ENCODE assay signal across 8 cellular contexts in the genomic region with DNA sequence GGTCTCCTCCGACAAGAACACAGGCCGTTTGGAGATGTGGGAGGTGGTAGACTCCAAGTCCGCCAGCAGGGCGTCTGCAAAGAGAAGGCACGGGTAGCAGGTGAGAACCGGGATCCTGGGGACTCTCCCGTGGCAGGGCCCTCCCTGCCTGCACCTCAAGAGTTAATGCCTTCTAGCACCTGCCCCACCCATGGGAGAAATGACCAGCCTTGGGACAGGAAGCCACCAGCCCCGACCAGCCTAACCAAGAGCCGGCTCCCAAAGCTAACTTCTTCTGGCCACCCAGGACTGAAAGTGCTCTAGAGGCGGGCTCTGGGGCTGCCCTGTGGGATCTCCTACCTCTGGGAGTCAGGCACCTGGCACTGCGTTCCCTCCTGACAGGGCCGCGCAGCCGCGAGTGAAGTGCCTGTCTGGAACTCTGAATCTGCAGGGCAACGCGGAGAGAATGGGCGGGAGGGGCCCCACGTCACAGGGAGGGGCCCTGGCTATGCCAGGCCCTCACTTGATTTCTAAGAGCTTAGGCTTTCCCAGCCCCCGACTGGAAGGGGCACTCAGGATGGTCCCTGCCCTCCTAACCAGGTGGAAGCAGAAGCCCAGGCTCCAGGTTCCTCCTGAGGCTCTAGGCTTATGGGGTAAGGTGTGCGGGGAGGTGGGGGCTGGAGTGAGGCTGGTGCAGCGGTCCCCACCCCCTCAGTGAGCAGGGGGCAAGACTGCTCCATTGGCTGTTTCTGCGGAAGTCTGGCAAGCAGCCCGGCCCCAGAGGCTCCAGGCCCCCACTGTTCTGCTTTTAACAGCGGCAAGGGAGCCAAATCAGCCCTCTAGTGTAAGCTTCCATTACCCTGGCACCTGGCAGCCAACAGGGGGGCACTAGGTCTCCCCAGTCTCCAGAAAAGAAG. TPM values are rescaled to one million over a fixed set of nuclear protein-coding genes. Genes with fewer than 3 reads are reported as not detected.
A peak's percentile ranks its signal among the peaks of the same experiment; 100 is the strongest.
DNase-seq lines count a peak whose midpoint lies in the region; ATAC-seq and TF ChIP-seq lines count a peak whose summit lies in the region.

No MANE protein-coding gene starts in this region.

- DNase-seq in CD8-positive, alpha-beta T cell, result peak in 2 of 7 experiments; percentile 11 to 25
- peak; percentile 61 for DNase-seq in NCI-H2081 treated with DMSO at 0.1 percent for 48 hours (lab: John Stamatoyannopoulos, UW)
- no peak for DNase-seq in natural killer cell
- no peak for DNase-seq in stimulated activated CD8-positive, alpha-beta memory T cell treated with anti-CD3 and anti-CD28 coated beads, Interleukin-4, amount 100 ng/mL, for 48 hours
- DNase-seq in activated effector memory CD4-positive, alpha-beta T cell treated with Interleukin-2 at 50 U/mL for 16 hours, result no peak
- no peak for DNase-seq in dedifferentiated amniotic fluid mesenchymal stem cell (ENCODE audit: extremely low spot score)

- TF ChIP-seq CTCF in CD8-positive, alpha-beta T cell (IDR thresholded peaks at IDR 0.05), result no peak
- no peak for TF ChIP-seq CTCF in natural killer cell (IDR thresholded peaks at IDR 0.05)

- peaks cover 60% of the 10 kb centered on the region for H3K36me3 Mint-ChIP-seq in CD8-positive, alpha-beta T cell
- peaks cover 74% of the 10 kb centered on the region for H3K36me3 Mint-ChIP-seq in dendritic cell treated with granulocyte-macrophage colony-stimulating factor and Interleukin-4, amounts not matched to agents 40 ng/mL and 50 ng/mL, for 4 days (ENCODE audit: low read depth)
- H3K36me3 Mint-ChIP-seq in natural killer cell, result no peaks in the 10 kb centered on the region

- H3K4me3 Mint-ChIP-seq in CD8-positive, alpha-beta T cell, result no peak overlapping the region
- peak overlapping the region; percentile 76 for H3K4me3 Mint-ChIP-seq in dendritic cell treated with granulocyte-macrophage colony-stimulating factor and Interleukin-4, amounts not matched to agents 40 ng/mL and 50 ng/mL, for 4 days
- H3K4me3 Mint-ChIP-seq in natural killer cell, result peak overlapping the region; percentile 40

- no peak overlapping the region for H3K4me3 ChIP-seq in CD8-positive, alpha-beta T cell (ENCODE audit: low read depth, low read length)

- H3K27ac Mint-ChIP-seq in CD8-positive, alpha-beta T cell, result no peak overlapping the region
- H3K27ac Mint-ChIP-seq in dendritic cell treated with granulocyte-macrophage colony-stimulating factor and Interleukin-4, amounts not matched to agents 40 ng/mL and 50 ng/mL, for 4 days, result peak overlapping the region; percentile 84
- peak overlapping the region; percentile 76 to 84 for H3K27ac Mint-ChIP-seq in natural killer cell

- H3K27me3 Mint-ChIP-seq in CD8-positive, alpha-beta T cell (ENCODE audit: low read depth), result no peaks in the 10 kb centered on the region
- H3K27me3 Mint-ChIP-seq in dendritic cell treated with granulocyte-macrophage colony-stimulating factor and Interleukin-4, amounts not matched to agents 40 ng/mL and 50 ng/mL, for 4 days, result no peaks in the 10 kb centered on the region
- H3K27me3 Mint-ChIP-seq in natural killer cell (ENCODE audit: low read depth in 2 of 2), result no peaks in the 10 kb centered on the region

- intact Hi-C loops in CD8-positive, alpha-beta T cell (cut with DNase I, micrococcal nuclease), result no loop called here
- intact Hi-C loops in dendritic cell treated with granulocyte-macrophage colony-stimulating factor and Interleukin-4, amounts not matched to agents 40 ng/mL and 50 ng/mL, for 4 days (cut with micrococcal nuclease), result no loop called here
- intact Hi-C loops in natural killer cell (cut with micrococcal nuclease), result no loop called here

- peak; percentile 1 for ATAC-seq in CD8-positive, alpha-beta T cell
- ATAC-seq in natural killer cell (no peak), GM18520 (IDR thresholded peaks at IDR 0.05; ENCODE audit: unreplicated experiment) (no peak)

- POLR2A ChIA-PET in CD8-positive, alpha-beta T cell (lab: Charles Lee), result interaction anchor here (1.3 to 9.7 kb wide), 3 partner anchors 24 to 67 kb away, joined by 5 to 150 read pairs (median 8); partner anchors contain the start of genes PXN, RNU4-2 and RPLP0

- H3K9me3 ChIP-seq in CD8-positive, alpha-beta T cell (ENCODE audit: low read length), result no peaks in the 10 kb centered on the region

- H3K27ac ChIP-seq in CD8-positive, alpha-beta T cell (ENCODE audit: low read depth, low read length), result no peak overlapping the region

- CTCF ChIA-PET in CD8-positive, alpha-beta T cell (lab: Charles Lee), result interaction anchor here (0.5 to 11.1 kb wide), 5 partner anchors 10 to 41 kb away, joined by 3 to 458 read pairs (median 6); partner anchors contain the start of genes PXN and RPLP0

- peaks cover 45% of the 10 kb centered on the region for H3K4me1 ChIP-seq in CD8-positive, alpha-beta T cell (ENCODE audit: insufficient read depth, low read length)

- H3K27me3 ChIP-seq in CD8-positive, alpha-beta T cell (ENCODE audit: insufficient read depth, low read length), result no peaks in the 10 kb centered on the region

- no peaks in the 10 kb centered on the region for H3K9me3 Mint-ChIP-seq in CD8-positive, alpha-beta T cell
- no peaks in the 10 kb centered on the region for H3K9me3 Mint-ChIP-seq in dendritic cell treated with granulocyte-macrophage colony-stimulating factor and Interleukin-4, amounts not matched to agents 40 ng/mL and 50 ng/mL, for 4 days
- no peaks in the 10 kb centered on the region for H3K9me3 Mint-ChIP-seq in natural killer cell

- peaks cover 46% of the 10 kb centered on the region for H3K4me1 Mint-ChIP-seq in CD8-positive, alpha-beta T cell (ENCODE audit: low read depth)
- peaks cover 62% of the 10 kb centered on the region for H3K4me1 Mint-ChIP-seq in dendritic cell treated with granulocyte-macrophage colony-stimulating factor and Interleukin-4, amounts not matched to agents 40 ng/mL and 50 ng/mL, for 4 days (ENCODE audit: low read depth)
- H3K4me1 Mint-ChIP-seq in natural killer cell, result peaks cover 60 to 83% of the 10 kb centered on the region in 2 donors

- peaks cover 53% of the 10 kb centered on the region for H3K36me3 ChIP-seq in CD8-positive, alpha-beta T cell (ENCODE audit: insufficient read depth, low read length)

RNA-seq across cellular contexts. Expression of gene RPLP0, which starts 23.6 kb away (rescaled TPM):
- 1,000 to 10,000 TPM; 2,094 to 2,102 TPM for total RNA-seq in CD8-positive, alpha-beta T cell
- total RNA-seq in natural killer cell, result 100 to 1,000 TPM; 587 to 791 (median 689) TPM

RNA-seq across cellular contexts. Expression of gene GCN1, which starts 30.0 kb away (rescaled TPM):
- total RNA-seq in CD8-positive, alpha-beta T cell, result 100 to 1,000 TPM; 161 to 163 TPM
- 100 to 1,000 TPM; 119 to 141 (median 120) TPM for total RNA-seq in natural killer cell

RNA-seq across cellular contexts. Expression of gene PXN, which starts 41.0 kb away (rescaled TPM):
- 100 to 1,000 TPM; 170 to 171 TPM for total RNA-seq in CD8-positive, alpha-beta T cell
- total RNA-seq in natural killer cell, result 100 to 1,000 TPM; 436 to 504 (median 478) TPM
